ENCODE assay signal across 8 cellular contexts in the genomic region with DNA sequence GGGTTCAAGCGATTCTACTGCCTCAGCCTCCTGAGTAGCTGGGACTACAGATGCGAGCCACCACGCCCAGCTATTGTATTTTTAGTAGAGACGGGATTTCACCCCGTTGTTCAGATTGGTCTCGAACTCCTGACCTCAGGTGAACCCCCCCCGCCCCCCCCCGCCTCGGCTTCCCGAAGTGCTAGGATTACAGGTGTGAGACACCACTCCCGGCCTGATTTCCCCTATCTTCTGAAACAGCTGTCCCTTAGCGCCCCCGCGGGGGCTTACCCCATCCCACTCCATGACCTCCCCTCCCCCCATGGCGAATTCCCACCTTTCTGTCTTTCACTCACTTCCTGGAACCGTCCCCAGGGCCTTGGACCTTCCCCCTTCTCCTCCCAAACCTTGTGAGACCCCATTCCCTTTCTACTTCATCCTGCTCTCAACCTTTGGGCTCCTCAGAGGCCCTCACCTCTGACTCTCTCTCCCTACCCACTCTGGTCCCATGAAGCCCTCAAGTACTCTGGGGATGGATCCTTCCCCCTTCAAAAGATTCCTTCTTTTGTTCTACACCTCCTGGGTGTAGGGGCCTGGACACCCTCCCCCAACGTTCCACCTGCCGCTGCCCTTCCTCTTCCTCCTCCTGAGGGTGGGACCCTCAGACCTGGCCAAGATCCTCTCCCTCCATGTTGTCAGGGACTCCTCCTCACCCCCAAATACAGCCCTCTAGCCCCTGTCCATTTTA. TPM values are rescaled to one million over a fixed set of nuclear protein-coding genes. Genes with fewer than 3 reads are reported as not detected.
A peak's percentile ranks its signal among the peaks of the same experiment; 100 is the strongest.
DNase-seq lines count a peak whose midpoint lies in the region; FAIRE-seq and TF ChIP-seq lines count a peak whose summit lies in the region.

No MANE protein-coding gene starts in this region.

- H3K36me3 ChIP-seq in SJCRH30 (peaks cover 2% of the 10 kb centered on the region; the same call in 1 of the 2 replicates), rectal smooth muscle tissue (ENCODE audit: control insufficient read depth, insufficient read depth, low read length) (peaks cover 15% of the 10 kb centered on the region)

- H3K27me3 ChIP-seq in SJCRH30: no peaks in the 10 kb centered on the region
- no peaks in the 10 kb centered on the region for H3K27me3 ChIP-seq in rectal smooth muscle tissue (ENCODE audit: control insufficient read depth, insufficient read depth, low read length)

- H3K27ac ChIP-seq in SJCRH30 (peak overlapping the region; percentile 71; the same call in 1 of the 2 replicates), rectal smooth muscle tissue (ENCODE audit: low read depth, low read length) (peak overlapping the region; percentile 97)

- no peak for TF ChIP-seq POLR2A in GM12891 (IDR thresholded peaks at IDR 0.05; ENCODE audit: low read depth, low read length)

- H3K4me3 ChIP-seq in GM12875 (ENCODE audit: low read depth, low read length): peak overlapping the region; percentile 85
- peak overlapping the region; percentile 68 for H3K4me3 ChIP-seq in SJCRH30
- peak overlapping the region; percentile 69 for H3K4me3 ChIP-seq in fibroblast of pulmonary artery (replicated peaks; ENCODE audit: low read depth, low read length)
- H3K4me3 ChIP-seq in rectal smooth muscle tissue (ENCODE audit: low read length): peak overlapping the region; percentile 78

- H3K9ac ChIP-seq in rectal smooth muscle tissue (ENCODE audit: low read length): peak overlapping the region; percentile 42

- FAIRE-seq in GM12891 (lab: Jason Lieb, UNC): no peak
- no peak for FAIRE-seq in urothelium cell line (lab: Jason Lieb, UNC)

- DNase-seq in SJCRH30 (no peak), fibroblast of pulmonary artery (ENCODE audit: low read depth) (no peak), GM12891 (ENCODE audit: insufficient read length, low spot score) (no peak), COR-L47 (lab: John Stamatoyannopoulos, UW) (no peak), dedifferentiated amniotic fluid mesenchymal stem cell (ENCODE audit: extremely low spot score) (no peak), urothelium cell line (ENCODE audit: low spot score) (no peak)

- no peaks in the 10 kb centered on the region for H3K9me3 ChIP-seq in SJCRH30 (replicated peaks)

- no peak for TF ChIP-seq CTCF in GM12875 (IDR thresholded peaks at IDR 0.05; ENCODE audit: borderline replicate concordance, insufficient read depth, low read depth, low read length)
- TF ChIP-seq CTCF in fibroblast of pulmonary artery (IDR thresholded peaks at IDR 0.05; ENCODE audit: low read length, missing control alignments): no peak

- H3K4me1 ChIP-seq in SJCRH30 (no peaks in the 10 kb centered on the region), rectal smooth muscle tissue (ENCODE audit: control insufficient read depth, insufficient read depth, low read length) (peaks cover 4% of the 10 kb centered on the region)

TF ChIP-seq in GM12891, 5 proteins besides CTCF, POLR2A, EP300 and RAD21:
- TF ChIP-seq POU2F2 (IDR thresholded peaks at IDR 0.05; ENCODE audit: low read depth, low read length) (no peak), PAX5 (IDR thresholded peaks at IDR 0.05; ENCODE audit: insufficient read depth, low read length, severe bottlenecking) (no peak), TAF1 (IDR thresholded peaks at IDR 0.05; ENCODE audit: low read depth, low read length) (no peak), POLR2AphosphoS5 (IDR thresholded peaks at IDR 0.05; ENCODE audit: low read depth, low read length) (no peak)
TF ChIP-seq in GM12891: peak in this region for 0.

RNA-seq across cellular contexts. Expression of gene PRDX5, which starts 0.9 kb away (rescaled TPM):
- 105 and 130 TPM in 2 replicates for total RNA-seq in SJCRH30 (2014; rRNA removed; shearing (Covaris generic))
- 306 TPM for polyA plus RNA-seq in GM12891 (2012; ENCODE audit: low read depth, missing spikeins)

RNA-seq across cellular contexts. Expression of gene TRMT112, which starts 1.5 kb away (rescaled TPM):
- 185 and 215 TPM in 2 replicates for total RNA-seq in SJCRH30 (2014; rRNA removed; shearing (Covaris generic))
- 327 TPM for polyA plus RNA-seq in GM12891 (2012; ENCODE audit: low read depth, missing spikeins)

RNA-seq across cellular contexts. Expression of gene ESRRA, which starts 13.5 kb away (rescaled TPM):
- 22.6 and 23.8 TPM in 2 replicates for total RNA-seq in SJCRH30 (2014; rRNA removed; shearing (Covaris generic))
- polyA plus RNA-seq in GM12891 (2012; ENCODE audit: low read depth, missing spikeins): 11.5 TPM

RNA-seq across cellular contexts. Expression of gene CATSPERZ, which starts 18.7 kb away (rescaled TPM):
- not detected in 2 replicates for total RNA-seq in SJCRH30 (2014; rRNA removed; shearing (Covaris generic))
- not detected for polyA plus RNA-seq in GM12891 (2012; ENCODE audit: low read depth, missing spikeins)

RNA-seq across cellular contexts. Expression of gene CCDC88B, which starts 21.1 kb away (rescaled TPM):
- total RNA-seq in SJCRH30 (2014; rRNA removed; shearing (Covaris generic)): 0.59 and 0.96 TPM in 2 replicates
- polyA plus RNA-seq in GM12891 (2012; ENCODE audit: low read depth, missing spikeins): 45.4 TPM
